In the genomic region with DNA sequence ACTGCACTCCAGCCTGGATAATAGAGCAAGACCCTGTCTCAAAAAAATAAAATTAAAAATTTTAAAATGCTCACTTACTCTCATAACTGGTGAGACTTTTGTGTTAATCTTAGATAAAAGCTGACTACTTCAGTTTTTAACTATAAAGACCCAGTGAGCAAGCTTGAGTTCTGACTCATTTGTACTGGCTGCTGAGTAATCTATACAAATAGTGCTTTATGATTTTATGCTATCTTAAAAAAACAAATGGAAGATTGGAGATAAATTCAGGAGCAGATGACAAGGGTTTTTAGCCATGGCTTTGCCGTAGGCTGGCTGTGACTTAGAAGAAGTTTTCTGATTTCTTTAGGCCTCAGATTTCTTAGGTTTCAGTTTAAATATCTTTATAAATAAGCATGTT, we compare ENCODE assay signal across 11 cellular contexts. TPM values are rescaled to one million over a fixed set of nuclear protein-coding genes. Genes with fewer than 3 reads are reported as not detected.
A peak's percentile ranks its signal among the peaks of the same experiment; 100 is the strongest.
DNase-seq lines count a peak whose midpoint lies in the region; ATAC-seq and TF ChIP-seq lines count a peak whose summit lies in the region.
"Had no signal": no experiment of that assay in that cellular context is flagged by ENCODE, and none has a peak within 500 bp of the region (broad histone marks: within the 10 kb centered on the region; RNA-seq: fewer than 3 reads in every experiment).

No MANE protein-coding gene starts in this region.

- H3K9me3 Mint-ChIP-seq in naive thymus-derived CD8-positive, alpha-beta T cell, result no peaks in the 10 kb centered on the region
- H3K9me3 Mint-ChIP-seq: memory B cell had no signal

- no peaks in the 10 kb centered on the region for H3K9me3 ChIP-seq in mucosa of descending colon

- no peaks in the 10 kb centered on the region for H3K36me3 Mint-ChIP-seq in naive thymus-derived CD8-positive, alpha-beta T cell
- H3K36me3 Mint-ChIP-seq: memory B cell had no signal

- intact Hi-C loops in mucosa of descending colon (cut with DNase I, micrococcal nuclease), result no loop called here
- intact Hi-C loops in lower leg skin (cut with DNase I; ENCODE audit: low total_unique reads), result no loop called here

- POLR2A ChIA-PET in naive thymus-derived CD8-positive, alpha-beta T cell (lab: Charles Lee), result no interaction called here

- ATAC-seq in mucosa of descending colon, result peak; percentile 96
- no peak for ATAC-seq in naive thymus-derived CD8-positive, alpha-beta T cell

- H3K4me3 ChIP-seq in cardiac fibroblast (replicated peaks in 1 of 2; ENCODE audit: low read depth in 2 of 2, low read length in 2 of 2) (no peak overlapping the region), mucosa of descending colon (no peak overlapping the region), lower leg skin (ENCODE audit: low read depth, poor library complexity, severe bottlenecking) (no peak overlapping the region)
- H3K4me3 ChIP-seq: cardiac muscle cell had no signal

- H3K27me3 Mint-ChIP-seq in naive thymus-derived CD8-positive, alpha-beta T cell, result no peaks in the 10 kb centered on the region
- H3K27me3 Mint-ChIP-seq: memory B cell had no signal

- peaks cover 13% of the 10 kb centered on the region for H3K4me1 ChIP-seq in mucosa of descending colon (ENCODE audit: low read depth)

- no peak overlapping the region for H3K27ac Mint-ChIP-seq in naive thymus-derived CD8-positive, alpha-beta T cell
- H3K27ac Mint-ChIP-seq: memory B cell had no signal

- TF ChIP-seq POLR2A in lower leg skin (IDR thresholded peaks at IDR 0.05), result no peak

- no peak overlapping the region for H3K4me3 Mint-ChIP-seq in naive thymus-derived CD8-positive, alpha-beta T cell
- H3K4me3 Mint-ChIP-seq: memory B cell had no signal

- H3K4me1 Mint-ChIP-seq in naive thymus-derived CD8-positive, alpha-beta T cell, result peaks cover 0 to 5% (median 2%) of the 10 kb centered on the region in 4 donors
- H3K4me1 Mint-ChIP-seq: memory B cell had no signal

- no peaks in the 10 kb centered on the region for H3K36me3 ChIP-seq in mucosa of descending colon (ENCODE audit: low read depth)
- H3K36me3 ChIP-seq: cardiac muscle cell had no signal

- no peak for TF ChIP-seq CTCF in cardiac fibroblast (IDR thresholded peaks at IDR 0.05; ENCODE audit: low read depth, low read length)
- TF ChIP-seq CTCF in mucosa of descending colon (IDR thresholded peaks at IDR 0.05), result no peak
- no peak for TF ChIP-seq CTCF in lower leg skin (IDR thresholded peaks at IDR 0.05)

- DNase-seq in Caki2 (ENCODE audit: low read depth) (peak; percentile 8), M059J (ENCODE audit: low read depth) (peak; percentile 62), cardiac fibroblast (ENCODE audit: low read depth in 2 of 2) (peak; percentile 43 to 61), mucosa of descending colon (no peak), inferior parietal cortex (ENCODE audit: extremely low spot score) (no peak), NCI-H1417 treated with DMSO at 0.1 percent for 48 hours (lab: John Stamatoyannopoulos, UW) (no peak), lower leg skin (ENCODE audit: low spot score in 2 of 2) (no peak)
- no peak for DNase-seq in naive thymus-derived CD8-positive, alpha-beta T cell
- DNase-seq: KG1 had no signal

- in situ Hi-C loops in Caki2 (cut with HindIII; ENCODE audit: low pct_unique_long_range_greater_than_20kb, low sequenced_read_pairs), result no loop called here

- 60 to 62% methylated on average over 1 of the region's 1 CpG for WGBS in lower leg skin, 2 donors

RNA-seq across cellular contexts. Expression of a gene that starts 30.5 kb away (rescaled TPM):
- total RNA-seq in Caki2 (2014; rRNA removed; shearing (Covaris generic); ENCODE audit: low replicate concordance), result 4.8 and 5.7 TPM in 2 replicates
- 20.9 and 48.2 TPM in 2 replicates for total RNA-seq in M059J (2014; rRNA removed; shearing (Covaris generic))
- total RNA-seq in mucosa of descending colon (10 to 100 TPM; 28.7 to 50.9 (median 34.0) TPM), lower leg skin (10 to 100 TPM; 32.5 to 60.4 (median 51.8) TPM)
- 10 to 100 TPM; 11.0 to 12.9 TPM for total RNA-seq in naive thymus-derived CD8-positive, alpha-beta T cell
- 10 to 100 TPM in 1 of 3 donors, 1 to 10 TPM in 2; 3.7 to 15.0 (median 7.6) TPM for polyA plus RNA-seq in naive thymus-derived CD8-positive, alpha-beta T cell

Comparison
In these comparisons a context has a peak if more than half of its experiments do, and no peak if none do; other contexts are left out.
1. DNase-seq: peak in Caki2 (single experiment), M059J (single experiment) and cardiac fibroblast (2 of 2); none in mucosa of descending colon (0 of 3), inferior parietal cortex (single experiment), naive thymus-derived CD8-positive, alpha-beta T cell (0 of 10), NCI-H1417 treated with DMSO at 0.1 percent for 48 hours (single experiment) and lower leg skin (0 of 2).